In genomic region chr18:8787764-8788163, GRCh38 we compare ENCODE assay signal across 20 cellular contexts.
"Had no signal": no experiment of that assay in that cellular context is flagged by ENCODE, and none has a peak within 500 bp of the region (broad histone marks: within the 10 kb centered on the region; RNA-seq: fewer than 3 reads in every experiment).

No MANE protein-coding gene starts in this region.

- DNase-seq: activated B cell treated with CpG ODN at 0.5 μM for 24 hours; activated CD4-positive, alpha-beta memory T cell treated with anti-CD3 and anti-CD28 coated beads for 36 hours; activated CD4-positive, alpha-beta T cell treated with anti-CD3 and anti-CD28 coated beads for 4 hours; activated gamma-delta T cell treated with Interleukin-2 at 50 U/mL for 16 hours; activated T-cell treated with anti-CD3 and anti-CD28 coated beads for 4 hours; effector memory CD8-positive, alpha-beta T cell; kidney; mucosa of descending colon; naive B cell; pancreas; right lobe of liver; stimulated activated CD8-positive, alpha-beta memory T cell treated with anti-CD3 and anti-CD28 coated beads, Interleukin-4, amount 100 ng/mL, for 48 hours; stimulated activated naive CD4-positive, alpha-beta T cell; T-cell; T-helper 9 cell; tibial artery had no signal

- H3K9me3 ChIP-seq: mucosa of descending colon, pancreas, right lobe of liver, tibial artery had no signal

- H3K36me3 ChIP-seq: cardiac muscle cell, pancreas, right lobe of liver had no signal

- H3K27ac Mint-ChIP-seq: activated B cell treated with CpG ODN at 0.5 μM for 24 hours; activated CD4-positive, alpha-beta memory T cell treated with anti-CD3 and anti-CD28 coated beads for 36 hours; activated T-helper 1 cell treated with anti-CD3 and anti-CD28 coated beads, Interleukin-12 subunit alpha, Interleukin-12 subunit beta, Interleukin-2, Interleukin-4 antibody, amounts not matched to agents 30 ng/mL and 10 ng/mL and 1 ng/mL, durations not matched to agents 14 hours and 24 hours and 36 hours; effector memory CD8-positive, alpha-beta T cell; T-cell had no signal

- H3K9me3 Mint-ChIP-seq: activated B cell treated with CpG ODN at 0.5 μM for 24 hours; activated CD4-positive, alpha-beta memory T cell treated with anti-CD3 and anti-CD28 coated beads for 36 hours; activated naive CD4-positive, alpha-beta T cell treated with anti-CD3 and anti-CD28 coated beads, Interleukin-2, amount 50 U/mL, for 72 hours; activated T-helper 1 cell treated with anti-CD3 and anti-CD28 coated beads, Interleukin-12 subunit alpha, Interleukin-12 subunit beta, Interleukin-2, Interleukin-4 antibody, amounts not matched to agents 30 ng/mL and 10 ng/mL and 1 ng/mL, durations not matched to agents 14 hours and 24 hours and 36 hours; effector memory CD8-positive, alpha-beta T cell; naive B cell; T-cell had no signal

- H3K27me3 Mint-ChIP-seq: activated B cell treated with CpG ODN at 0.5 μM for 24 hours; activated CD4-positive, alpha-beta memory T cell treated with anti-CD3 and anti-CD28 coated beads for 36 hours had no signal

- H3K4me3 Mint-ChIP-seq: activated B cell treated with CpG ODN at 0.5 μM for 24 hours; activated CD4-positive, alpha-beta memory T cell treated with anti-CD3 and anti-CD28 coated beads for 36 hours; activated T-helper 1 cell treated with anti-CD3 and anti-CD28 coated beads, Interleukin-12 subunit alpha, Interleukin-12 subunit beta, Interleukin-2, Interleukin-4 antibody, amounts not matched to agents 30 ng/mL and 10 ng/mL and 1 ng/mL, durations not matched to agents 14 hours and 24 hours and 36 hours; effector memory CD8-positive, alpha-beta T cell; T-cell had no signal

- H3K4me3 ChIP-seq: cardiac muscle cell, mucosa of descending colon, pancreas, right lobe of liver, tibial artery had no signal

- H3K4me1 ChIP-seq: pancreas, right lobe of liver, tibial artery had no signal

- H3K27ac ChIP-seq: cardiac muscle cell, pancreas, right lobe of liver, tibial artery had no signal

- FAIRE-seq: kidney, pancreas had no signal

- H3K27me3 ChIP-seq: cardiac muscle cell, pancreas, right lobe of liver, tibial artery had no signal

- H3K36me3 Mint-ChIP-seq: activated CD4-positive, alpha-beta memory T cell treated with anti-CD3 and anti-CD28 coated beads for 36 hours; activated naive CD4-positive, alpha-beta T cell treated with anti-CD3 and anti-CD28 coated beads, Interleukin-2, amount 50 U/mL, for 72 hours; T-cell had no signal

- ATAC-seq: activated naive CD4-positive, alpha-beta T cell treated with anti-CD3 and anti-CD28 coated beads, Interleukin-2, amount 50 U/mL, for 72 hours; effector memory CD8-positive, alpha-beta T cell; left lobe of liver; pancreas; right lobe of liver; T-cell had no signal
